13 cellular contexts compared by ENCODE assay signal in the genomic region with DNA sequence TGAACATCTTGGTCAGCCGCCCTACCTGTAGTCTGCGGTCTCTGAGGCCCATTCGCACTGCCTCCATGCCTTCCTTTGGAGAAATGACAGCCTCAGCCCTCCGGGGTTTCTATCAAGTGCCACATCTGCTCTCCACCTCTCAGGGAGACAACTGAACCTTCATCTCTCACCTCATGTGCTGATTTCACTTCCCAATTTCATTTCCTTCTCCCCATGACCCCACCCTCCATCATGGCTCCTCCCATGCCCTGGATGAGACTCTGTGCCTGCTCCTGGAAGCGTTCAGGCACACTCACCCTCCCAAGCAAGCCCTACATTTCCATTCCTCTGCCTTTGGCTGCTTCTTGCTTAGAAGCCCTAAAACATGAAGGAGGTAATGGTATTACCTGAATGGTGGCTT. TPM values are rescaled to one million over a fixed set of nuclear protein-coding genes. Genes with fewer than 3 reads are reported as not detected.
A peak's percentile ranks its signal among the peaks of the same experiment; 100 is the strongest.
DNase-seq lines count a peak whose midpoint lies in the region; ATAC-seq and TF ChIP-seq lines count a peak whose summit lies in the region.
"Had no signal": no experiment of that assay in that cellular context is flagged by ENCODE, and none has a peak within 500 bp of the region (broad histone marks: within the 10 kb centered on the region; RNA-seq: fewer than 3 reads in every experiment).

No MANE protein-coding gene starts in this region.

- H2BK120ac ChIP-seq in mesenchymal stem cell (ENCODE audit: low read depth, low read length): no peak overlapping the region

- H3K4me1 ChIP-seq in mesenchymal stem cell (ENCODE audit: control insufficient read depth, insufficient read depth, low read depth, low read length) (peaks cover 8% of the 10 kb centered on the region), testis (no peaks in the 10 kb centered on the region), adrenal gland (replicated peaks in 1 of 2) (peaks cover 0 to 9% of the 10 kb centered on the region in 2 donors)
- H3K4me1 ChIP-seq: vagina had no signal

- H2BK12ac ChIP-seq in mesenchymal stem cell (ENCODE audit: low read length in 2 of 2): peak overlapping the region; percentile 38 to 85

- no peaks in the 10 kb centered on the region for H3K36me3 Mint-ChIP-seq in activated naive CD4-positive, alpha-beta T cell treated with anti-CD3 and anti-CD28 coated beads, Interleukin-2, amount 10 ng/mL, durations not matched to agents 7 days and 5 days

- peak overlapping the region; percentile 27 for H4K91ac ChIP-seq in mesenchymal stem cell (ENCODE audit: low read length)

- no peak overlapping the region for H3K4me2 ChIP-seq in mesenchymal stem cell (ENCODE audit: low read length, poor library complexity, severe bottlenecking)

- H3K9me3 Mint-ChIP-seq in activated naive CD4-positive, alpha-beta T cell treated with anti-CD3 and anti-CD28 coated beads, Interleukin-2, amount 10 ng/mL, durations not matched to agents 7 days and 5 days: no peaks in the 10 kb centered on the region

- H3K36me3 ChIP-seq in mesenchymal stem cell (ENCODE audit: control insufficient read depth in 1 of 2, insufficient read depth in 2 of 2, low read depth in 1 of 2, low read length in 2 of 2) (no peaks in the 10 kb centered on the region), testis (ENCODE audit: low read depth, missing control alignments) (no peaks in the 10 kb centered on the region), adrenal gland (replicated peaks in 1 of 2) (no peaks in the 10 kb centered on the region)
- H3K36me3 ChIP-seq: brain microvascular endothelial cell, ovary, vagina had no signal

- DNase-seq in MV-4-11 (lab: John Stamatoyannopoulos, UW) (peak; percentile 88), mesenchymal stem cell (no peak), testis (no peak), adrenal gland (no peak), foreskin fibroblast (no peak)
- no peak for DNase-seq in activated naive CD4-positive, alpha-beta T cell treated with anti-CD3 and anti-CD28 coated beads, Interleukin-2, amount 10 ng/mL, durations not matched to agents 7 days and 5 days
- DNase-seq: brain microvascular endothelial cell, ovary had no signal

- H3K9me3 ChIP-seq in mesenchymal stem cell (ENCODE audit: control insufficient read depth, low read length) (no peaks in the 10 kb centered on the region), testis (no peaks in the 10 kb centered on the region), adrenal gland (replicated peaks in 1 of 3) (no peaks in the 10 kb centered on the region)
- H3K9me3 ChIP-seq: ovary, vagina had no signal

- no peak overlapping the region for H2AFZ ChIP-seq in mesenchymal stem cell (ENCODE audit: low read depth, low read length)

- H3K79me1 ChIP-seq in mesenchymal stem cell (replicated peaks; ENCODE audit: low read length, poor library complexity, severe bottlenecking): no peaks in the 10 kb centered on the region

- no peak overlapping the region for H2AK5ac ChIP-seq in mesenchymal stem cell (ENCODE audit: low read length, severe bottlenecking)

- H3K4me3 Mint-ChIP-seq in activated naive CD4-positive, alpha-beta T cell treated with anti-CD3 and anti-CD28 coated beads, Interleukin-2, amount 10 ng/mL, durations not matched to agents 7 days and 5 days: no peak overlapping the region

- H3K9ac ChIP-seq in mesenchymal stem cell (ENCODE audit: low read length): no peak overlapping the region

- no peak overlapping the region for H3K27ac Mint-ChIP-seq in activated naive CD4-positive, alpha-beta T cell treated with anti-CD3 and anti-CD28 coated beads, Interleukin-2, amount 10 ng/mL, durations not matched to agents 7 days and 5 days

- ATAC-seq in GM18505 (IDR thresholded peaks at IDR 0.05; ENCODE audit: unreplicated experiment) (peak; percentile 45), GM21576 (IDR thresholded peaks at IDR 0.05; ENCODE audit: unreplicated experiment) (peak; percentile 55)

- H3K14ac ChIP-seq in mesenchymal stem cell (ENCODE audit: low read length in 2 of 2): no peak overlapping the region

- TF ChIP-seq POLR2A in GM18505 (IDR thresholded peaks at IDR 0.05; ENCODE audit: borderline replicate concordance, extremely low read depth, insufficient read depth, insufficient read length) (no peak), testis (IDR thresholded peaks at IDR 0.05) (no peak), adrenal gland (IDR thresholded peaks at IDR 0.05) (no peak)

- CTCF ChIA-PET in activated naive CD4-positive, alpha-beta T cell treated with anti-CD3 and anti-CD28 coated beads, Interleukin-2, amount 10 ng/mL, durations not matched to agents 7 days and 5 days (lab: Charles Lee): interaction anchor here (0.7 to 16.8 kb wide), 15 partner anchors 8 to 187 kb away, joined by 3 to 218 read pairs (median 6); a partner anchor contains a TSS

- H3K18ac ChIP-seq in mesenchymal stem cell (ENCODE audit: low read depth in 1 of 2, low read length in 2 of 2): peak overlapping the region in 1 of 2 experiments; percentile 50

- intact Hi-C loops in testis (cut with DNase I; ENCODE audit: low total_unique reads) (no loop called here), adrenal gland (cut with DNase I) (loop anchor here (2.0 to 10.0 kb wide), 4 partner anchors 94 to 186 kb away; a partner anchor contains a TSS)

- peak overlapping the region in 1 of 2 experiments; percentile 75 for H3K4ac ChIP-seq in mesenchymal stem cell (ENCODE audit: low read depth in 1 of 2, low read length in 2 of 2)

- H2BK15ac ChIP-seq in mesenchymal stem cell (ENCODE audit: low read depth, poor library complexity, severe bottlenecking): peak overlapping the region; percentile 77

- TF ChIP-seq CTCF in testis (IDR thresholded peaks at IDR 0.05): no peak
- no peak for TF ChIP-seq CTCF in adrenal gland (IDR thresholded peaks at IDR 0.05)
- no peak for TF ChIP-seq CTCF in foreskin fibroblast (IDR thresholded peaks at IDR 0.05; ENCODE audit: low read depth, low read length)

- peaks cover 24% of the 10 kb centered on the region for H3K4me1 Mint-ChIP-seq in activated naive CD4-positive, alpha-beta T cell treated with anti-CD3 and anti-CD28 coated beads, Interleukin-2, amount 10 ng/mL, durations not matched to agents 7 days and 5 days

- H3K27me3 Mint-ChIP-seq in activated naive CD4-positive, alpha-beta T cell treated with anti-CD3 and anti-CD28 coated beads, Interleukin-2, amount 10 ng/mL, durations not matched to agents 7 days and 5 days: peaks cover 32% of the 10 kb centered on the region

- H3K4me3 ChIP-seq in mesenchymal stem cell (ENCODE audit: insufficient read depth in 1 of 2, low read depth in 1 of 2, low read length in 2 of 2) (no peak overlapping the region), testis (no peak overlapping the region), adrenal gland (no peak overlapping the region), foreskin fibroblast (ENCODE audit: low read depth in 1 of 2, low read length in 2 of 2) (no peak overlapping the region)
- H3K4me3 ChIP-seq: ovary, vagina had no signal

- no peak overlapping the region for H4K8ac ChIP-seq in mesenchymal stem cell (ENCODE audit: low read length)

- WGBS in mesenchymal stem cell: 70% methylated on average over 4 of the region's 5 CpGs
- 73 to 74% methylated on average over 5 of the region's 5 CpGs for WGBS in testis, 2 donors
- WGBS in adrenal gland, 4 donors: 58 to 66% (median 62%) methylated on average over 5 of the region's 5 CpGs

- peaks cover 5 to 39% of the 10 kb centered on the region in 2 experiments for H3K27me3 ChIP-seq in mesenchymal stem cell (ENCODE audit: control insufficient read depth in 1 of 2, insufficient read depth in 1 of 2, low read length in 2 of 2)
- H3K27me3 ChIP-seq in testis: no peaks in the 10 kb centered on the region
- H3K27me3 ChIP-seq in adrenal gland: no peaks in the 10 kb centered on the region
- H3K27me3 ChIP-seq: brain microvascular endothelial cell, ovary, vagina had no signal

- H3K27ac ChIP-seq in mesenchymal stem cell (ENCODE audit: low read length, poor library complexity, severe bottlenecking) (no peak overlapping the region), testis (no peak overlapping the region), adrenal gland (no peak overlapping the region)
- H3K27ac ChIP-seq: brain microvascular endothelial cell, HL-60, ovary, vagina had no signal

- no peak overlapping the region for H2BK5ac ChIP-seq in mesenchymal stem cell (ENCODE audit: low read depth, low read length, poor library complexity, severe bottlenecking)

- no peak overlapping the region for H3K23ac ChIP-seq in mesenchymal stem cell (ENCODE audit: low read length in 2 of 2)

RNA-seq across cellular contexts. Expression of a gene that starts 7.8 kb away (rescaled TPM):
- polyA plus RNA-seq in mesenchymal stem cell (2013, experiment 1 of 2): 787 TPM
- polyA plus RNA-seq in mesenchymal stem cell (2013, experiment 2 of 2): 779 TPM
- total RNA-seq in testis (100 to 1,000 TPM; 147 to 196 TPM), adrenal gland (100 to 1,000 TPM; 105 to 734 (median 221) TPM)
- polyA plus RNA-seq in testis (ENCODE audit: insufficient read depth, low read depth, low replicate concordance) (121 TPM), adrenal gland (100 to 1,000 TPM in 2 of 3 donors, 10 to 100 TPM in 1; 44.2 to 979 (median 125) TPM)

RNA-seq across cellular contexts. Expression of a gene that starts 9.2 kb away (rescaled TPM):
- 0.01 TPM for polyA plus RNA-seq in mesenchymal stem cell (2013, experiment 1 of 2)
- not detected for polyA plus RNA-seq in mesenchymal stem cell (2013, experiment 2 of 2)
- total RNA-seq in testis (1 to 10 TPM in 1 of 2 donors, under 1 TPM in 1; 0.99 to 1.6 TPM), adrenal gland (not detected)
- polyA plus RNA-seq in testis (ENCODE audit: insufficient read depth, low read depth, low replicate concordance) (4.7 TPM), adrenal gland (under 1 TPM in 1 of 3 donors, not detected in 2; 0.72 TPM)
- total RNA-seq: kidney epithelial cell, vagina had no signal

RNA-seq across cellular contexts. Expression of a gene that starts 52.8 kb away (rescaled TPM):
- polyA plus RNA-seq in mesenchymal stem cell (2013, experiment 1 of 2): 64.5 TPM
- 69.0 TPM for polyA plus RNA-seq in mesenchymal stem cell (2013, experiment 2 of 2)
- 10 to 100 TPM; 23.3 to 35.5 TPM for total RNA-seq in testis
- 49.2 TPM for polyA plus RNA-seq in testis (ENCODE audit: insufficient read depth, low read depth, low replicate concordance)
- total RNA-seq in adrenal gland: 10 to 100 TPM; 21.1 to 51.9 (median 39.5) TPM
- 100 to 1,000 TPM in 1 of 3 donors, 10 to 100 TPM in 2; 31.5 to 104 (median 38.1) TPM for polyA plus RNA-seq in adrenal gland
